Comparison of ENCODE assay signal across 8 cellular contexts in genomic region chr2:216498418-216499413, GRCh38. TPM values are rescaled to one million over a fixed set of nuclear protein-coding genes. Genes with fewer than 3 reads are reported as not detected.
DNase-seq lines count a peak whose midpoint lies in the region; ATAC-seq, FAIRE-seq and TF ChIP-seq lines count a peak whose summit lies in the region.

TSS of gene RPL37A (plus strand) at chr2:216498844. CDS start at chr2:216498875, 31 bp downstream.

- peak within 1 kb of the TSS; percentile 98 for H3K4me2 ChIP-seq in mammary epithelial cell (ENCODE audit: insufficient read depth, low read depth, low read length)

- BruUV-seq in mammary epithelial cell (replicated peaks; lab: Mats Ljungman, UMichigan) = TSS peak; percentile 56

- H4K20me1 ChIP-seq in mammary epithelial cell (ENCODE audit: insufficient read depth, low read length) = peaks cover 5% of the 10 kb centered on the region

- 3% methylated on average over 41 of the region's 55 CpGs for WGBS in mammary epithelial cell (ENCODE audit: low coverage, missing lambda C conversion rate)
- 1% methylated on average over 55 of the region's 55 CpGs for WGBS in small intestine, 3 donors

- ATAC-seq in GM18873 (IDR thresholded peaks at IDR 0.05; ENCODE audit: low FRiP score, unreplicated experiment) (peak; percentile 94), HG03139 (IDR thresholded peaks at IDR 0.05; ENCODE audit: unreplicated experiment) (peak; percentile 80)

- peaks cover 64% of the 10 kb centered on the region for H3K79me2 ChIP-seq in mammary epithelial cell (ENCODE audit: insufficient read depth, low read length)

- no peaks in the 10 kb centered on the region for H3K9me3 ChIP-seq in WERI-Rb-1 (ENCODE audit: severe bottlenecking)
- no peaks in the 10 kb centered on the region for H3K9me3 ChIP-seq in mammary epithelial cell (replicated peaks; ENCODE audit: insufficient read depth, low read length)
- H3K9me3 ChIP-seq in small intestine (ENCODE audit: control insufficient read depth, low read depth) = no peaks in the 10 kb centered on the region

- intact Hi-C loops in mammary epithelial cell (cut with micrococcal nuclease) = loop anchor here (1.0 to 10.0 kb wide), 2 partner anchors 86 to 184 kb away; partner anchors contain the start of gene SMARCAL1

- CTCF ChIA-PET in mammary epithelial cell (lab: Charles Lee; ENCODE audit: low non-redundant PET) = interaction anchor here (0.5 to 0.6 kb wide), 2 partner anchors 9 to 171 kb away, joined by 4 read pairs; no protein-coding TSS in a partner anchor

- H3K27ac ChIP-seq in WERI-Rb-1 (peak within 1 kb of the TSS; percentile 88), mammary epithelial cell (ENCODE audit: insufficient read depth, low read depth, low read length) (peak within 1 kb of the TSS; percentile 95), small intestine (ENCODE audit: low read depth in 1 of 2, low read length in 1 of 2) (peak within 1 kb of the TSS; percentile 59 to 87)

- DNase-seq in ACHN (peak; percentile 97), NCI-H2227 (lab: John Stamatoyannopoulos, UW; ENCODE audit: unreplicated experiment) (peak; percentile 99), WERI-Rb-1 (peak; percentile 93), mammary epithelial cell (peak; percentile 93), iPS-NIHi11 (ENCODE audit: low spot score) (peak; percentile 97), small intestine (peak; percentile 96)

- H2AFZ ChIP-seq in mammary epithelial cell (ENCODE audit: low read depth, low read length) = peak within 1 kb of the TSS; percentile 93

- no peaks in the 10 kb centered on the region for H3K27me3 ChIP-seq in WERI-Rb-1 (ENCODE audit: insufficient read depth, low read depth, severe bottlenecking)
- no peaks in the 10 kb centered on the region for H3K27me3 ChIP-seq in mammary epithelial cell (ENCODE audit: insufficient read depth, low read length)
- no peaks in the 10 kb centered on the region for H3K27me3 ChIP-seq in small intestine (ENCODE audit: control insufficient read depth in 2 of 2, insufficient read depth in 2 of 2, low read length in 2 of 2)

- dilution Hi-C loops in mammary epithelial cell (cut with HindIII; ENCODE audit: low sequenced_read_pairs) = no loop called here

- H3K36me3 ChIP-seq in WERI-Rb-1 (peaks cover 50% of the 10 kb centered on the region), mammary epithelial cell (ENCODE audit: insufficient read depth, low read length) (peaks cover 40% of the 10 kb centered on the region), small intestine (ENCODE audit: control insufficient read depth in 2 of 2, insufficient read depth in 2 of 2, low read length in 2 of 2) (peaks cover 12 to 13% of the 10 kb centered on the region in 2 donors)

- H3K4me3 ChIP-seq in WERI-Rb-1 (ENCODE audit: low read depth, low read length) = peak within 1 kb of the TSS; percentile 98
- H3K4me3 ChIP-seq in mammary epithelial cell (replicated peaks in 1 of 3; ENCODE audit: insufficient read depth in 1 of 3, low read depth in 2 of 3, low read length in 3 of 3) = peak within 1 kb of the TSS; percentile 73 to 98 (median 96)
- H3K4me3 ChIP-seq in small intestine (ENCODE audit: low read depth in 1 of 2, low read length in 2 of 2) = peak within 1 kb of the TSS; percentile 69 to 75

- TF ChIP-seq CTCF in WERI-Rb-1 (IDR thresholded peaks at IDR 0.05; ENCODE audit: low read depth, low read length) (no peak), mammary epithelial cell (conservative IDR thresholded peaks at IDR 0.05 in 1 of 2, IDR thresholded peaks at IDR 0.05 in 1 of 2; ENCODE audit: extremely low read depth in 1 of 2, insufficient read depth in 1 of 2, low read depth in 1 of 2, low read length in 2 of 2) (no peak)

- peaks cover 34% of the 10 kb centered on the region for H3K4me1 ChIP-seq in mammary epithelial cell (ENCODE audit: insufficient read depth, low read length)
- peaks cover 0 to 20% of the 10 kb centered on the region in 2 donors for H3K4me1 ChIP-seq in small intestine (ENCODE audit: control insufficient read depth in 2 of 2, insufficient read depth in 1 of 2, low read depth in 1 of 2, low read length in 1 of 2)

- peak within 1 kb of the TSS; percentile 99 for H3K9ac ChIP-seq in mammary epithelial cell (ENCODE audit: insufficient read depth, low read length)

- FAIRE-seq in small intestine (lab: Jason Lieb, UNC) = no peak

- in situ Hi-C loops in ACHN (cut with HindIII; ENCODE audit: low pct_ligation_motif_present, low pct_unique_long_range_greater_than_20kb, low sequenced_read_pairs) = no loop called here
- in situ Hi-C loops in mammary epithelial cell (cut with MboI; ENCODE audit: low sequenced_read_pairs in 2 of 2) = no loop called here

RNA-seq across cellular contexts. Expression of gene RPL37A, which starts in this region (rescaled TPM):
- 1,000 to 10,000 TPM in 1 of 2 donors, 100 to 1,000 TPM in 1; 855 to 2,728 TPM for total RNA-seq in mammary epithelial cell
- polyA plus RNA-seq in mammary epithelial cell = 1,666 TPM
- 996 TPM for polyA minus RNA-seq in mammary epithelial cell
- 1,000 to 10,000 TPM; 1,824 to 4,790 (median 3,591) TPM for polyA plus RNA-seq in small intestine

Comparison
In these comparisons a context has a peak if more than half of its experiments do, and no peak if none do; other contexts are left out.
1. Peak in every context shown above with its lines: DNase-seq, ATAC-seq, H3K4me3 ChIP-seq and H3K27ac ChIP-seq.